ENCODE assay signal across 9 cellular contexts in the genomic region with DNA sequence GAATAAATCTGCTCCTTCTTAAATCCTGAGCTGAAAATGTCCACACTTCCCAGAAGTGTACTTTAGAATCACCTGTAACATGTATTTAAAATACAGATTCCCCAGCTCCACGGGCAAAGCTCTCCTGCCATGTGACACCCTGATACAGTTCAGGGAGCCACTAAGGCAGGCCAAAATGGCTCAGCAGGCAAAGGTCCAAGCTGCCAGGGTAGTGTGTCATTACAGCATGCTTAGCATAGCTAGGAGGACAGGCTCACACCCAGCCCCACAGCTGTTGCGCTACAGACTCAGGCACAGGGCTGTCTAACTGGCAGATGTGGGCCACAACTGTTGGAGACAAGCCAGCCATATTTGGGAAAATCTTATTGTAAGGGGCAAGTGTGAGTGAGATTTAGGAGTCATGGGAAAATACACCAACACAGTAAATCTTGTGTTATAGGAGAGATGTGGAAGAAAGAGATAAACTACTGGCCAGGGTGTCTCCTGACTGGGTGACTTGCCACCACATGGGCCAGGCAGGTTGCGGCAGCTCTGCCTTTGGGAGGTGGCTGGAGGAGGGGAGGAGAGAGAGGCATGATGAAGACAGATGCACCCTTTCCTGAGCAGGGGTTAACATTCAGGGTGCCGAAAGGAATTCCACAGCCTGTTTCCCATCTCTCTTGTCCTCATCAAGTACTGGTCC.
A peak's percentile ranks its signal among the peaks of the same experiment; 100 is the strongest.
DNase-seq lines count a peak whose midpoint lies in the region; ATAC-seq, FAIRE-seq and TF ChIP-seq lines count a peak whose summit lies in the region.
"Had no signal": no experiment of that assay in that cellular context is flagged by ENCODE, and none has a peak within 500 bp of the region (broad histone marks: within the 10 kb centered on the region; RNA-seq: fewer than 3 reads in every experiment).

No MANE protein-coding gene starts in this region.

- FAIRE-seq in small intestine (lab: Jason Lieb, UNC) = no peak

- H3K27ac Mint-ChIP-seq in H9 = peak overlapping the region in 2 of 3 experiments; percentile 11 to 91; a peak in 3 of 7 replicates
- no peak overlapping the region for H3K27ac Mint-ChIP-seq in activated naive CD4-positive, alpha-beta T cell treated with anti-CD3 and anti-CD28 coated beads, Interleukin-2, amount 10 ng/mL, durations not matched to agents 7 days and 5 days

- H3K36me3 Mint-ChIP-seq in H9 (ENCODE audit: insufficient read depth in 1 of 3, low read depth in 3 of 3) = peaks cover 0 to 8% (median 2%) of the 10 kb centered on the region in 3 experiments; a peak in 2 of 7 replicates
- H3K36me3 Mint-ChIP-seq in activated naive CD4-positive, alpha-beta T cell treated with anti-CD3 and anti-CD28 coated beads, Interleukin-2, amount 10 ng/mL, durations not matched to agents 7 days and 5 days = no peaks in the 10 kb centered on the region

- peaks cover 0 to 6% (median 0%) of the 10 kb centered on the region in 9 donors for H3K36me3 ChIP-seq in heart left ventricle
- no peaks in the 10 kb centered on the region for H3K36me3 ChIP-seq in small intestine (ENCODE audit: control insufficient read depth in 2 of 2, insufficient read depth in 2 of 2, low read length in 2 of 2)
- H3K36me3 ChIP-seq in A673 (ENCODE audit: insufficient read depth, low read length, poor library complexity, severe bottlenecking) = no peaks in the 10 kb centered on the region

- H3K9ac ChIP-seq in H9 (ENCODE audit: extremely low read depth, insufficient read length, low read length) = no peak overlapping the region

- H3K56ac ChIP-seq in H9 (ENCODE audit: insufficient read length, low read depth, low read length) = no peak overlapping the region

- no peak overlapping the region for H3K4ac ChIP-seq in H9 (ENCODE audit: low read depth, low read length)

- H3K79me2 ChIP-seq in H9 (ENCODE audit: insufficient read depth, low read length) = no peaks in the 10 kb centered on the region

- H3K4me1 ChIP-seq in H9 (ENCODE audit: insufficient read depth, low read length) (peaks cover 11% of the 10 kb centered on the region; the same call in 1 of the 2 replicates), heart left ventricle (peaks cover 0 to 21% (median 7%) of the 10 kb centered on the region in 12 donors), small intestine (ENCODE audit: control insufficient read depth in 2 of 2, insufficient read depth in 1 of 2, low read depth in 1 of 2, low read length in 1 of 2) (no peaks in the 10 kb centered on the region), A673 (ENCODE audit: insufficient read depth, low read length, poor library complexity, severe bottlenecking) (no peaks in the 10 kb centered on the region)

- no peak overlapping the region for H4K91ac ChIP-seq in H9 (ENCODE audit: insufficient read length, low read depth, low read length)

- no peak overlapping the region for H2BK12ac ChIP-seq in H9 (ENCODE audit: insufficient read length, low read depth, low read length)

- CTCF ChIA-PET in A673 (lab: Charles Lee) = no interaction called here
- CTCF ChIA-PET in activated naive CD4-positive, alpha-beta T cell treated with anti-CD3 and anti-CD28 coated beads, Interleukin-2, amount 10 ng/mL, durations not matched to agents 7 days and 5 days (lab: Charles Lee) = interaction anchor here (0.6 kb wide), 1 partner anchor 219 kb away, joined by 3 read pairs; no protein-coding TSS in a partner anchor

- H3K4me1 Mint-ChIP-seq in H9 = peaks cover 21 to 24% of the 10 kb centered on the region in 2 experiments
- no peaks in the 10 kb centered on the region for H3K4me1 Mint-ChIP-seq in activated naive CD4-positive, alpha-beta T cell treated with anti-CD3 and anti-CD28 coated beads, Interleukin-2, amount 10 ng/mL, durations not matched to agents 7 days and 5 days

- H3K4me3 ChIP-seq in heart left ventricle (no peak overlapping the region), small intestine (ENCODE audit: low read depth in 1 of 2, low read length in 2 of 2) (no peak overlapping the region), A673 (ENCODE audit: low read depth, low read length, poor library complexity, severe bottlenecking) (no peak overlapping the region)

- H3K4me2 ChIP-seq in H9 (ENCODE audit: insufficient read depth, insufficient read length, low read length) = no peak overlapping the region

- no peak overlapping the region for H2BK5ac ChIP-seq in H9 (ENCODE audit: insufficient read length, low read length)

- no peak overlapping the region for H2AK5ac ChIP-seq in H9 (ENCODE audit: insufficient read length, low read length)

- no peak overlapping the region for H2BK120ac ChIP-seq in H9 (ENCODE audit: low read depth, low read length, poor library complexity, severe bottlenecking)

- H3K14ac ChIP-seq in H9 (ENCODE audit: insufficient read depth, low read length) = no peak overlapping the region

- H3K4me3 Mint-ChIP-seq in H9 = no peak overlapping the region
- no peak overlapping the region for H3K4me3 Mint-ChIP-seq in activated naive CD4-positive, alpha-beta T cell treated with anti-CD3 and anti-CD28 coated beads, Interleukin-2, amount 10 ng/mL, durations not matched to agents 7 days and 5 days

- H3K9me3 ChIP-seq in H9 (ENCODE audit: control insufficient read depth, low read depth, low read length) = no peaks in the 10 kb centered on the region
- no peaks in the 10 kb centered on the region for H3K9me3 ChIP-seq in heart left ventricle
- H3K9me3 ChIP-seq in small intestine (ENCODE audit: control insufficient read depth, low read depth) = no peaks in the 10 kb centered on the region
- H3K9me3 ChIP-seq in A673 (ENCODE audit: low read depth, low read length, poor library complexity, severe bottlenecking) = no peaks in the 10 kb centered on the region

- no peaks in the 10 kb centered on the region for H4K20me1 ChIP-seq in H9 (ENCODE audit: control insufficient read depth, insufficient read depth, insufficient read length)

- H3T11ph ChIP-seq in H9 (ENCODE audit: low read length) = no peak overlapping the region

- H4K8ac ChIP-seq in H9 (replicated peaks; ENCODE audit: insufficient read length, low read depth, low read length) = no peak overlapping the region

- no peaks in the 10 kb centered on the region for H3K79me1 ChIP-seq in H9 (ENCODE audit: insufficient read depth, low read depth, low read length, poor library complexity, severe bottlenecking)

- no peak overlapping the region for H3K23ac ChIP-seq in H9 (ENCODE audit: insufficient read length, low read depth, low read length)

- POLR2A ChIA-PET in A673 (lab: Charles Lee; ENCODE audit: low non-redundant PET) = no interaction called here

- WGBS in H9 (ENCODE audit: extremely low coverage, insufficient read length, low lambda C conversion rate) = no CpG with 5 or more reads among the region's 4 CpGs
- 56 to 66% (median 57%) methylated on average over 4 of the region's 4 CpGs for WGBS in heart left ventricle, 4 donors
- 78 to 81% (median 78%) methylated on average over 4 of the region's 4 CpGs for WGBS in small intestine, 3 donors

- H2BK15ac ChIP-seq in H9 (ENCODE audit: low read depth, low read length) = no peak overlapping the region

- H3K27ac ChIP-seq in H9 (ENCODE audit: insufficient read length, low read depth, low read length) = no peak overlapping the region
- peak overlapping the region in 1 of 12 donors; percentile 28 for H3K27ac ChIP-seq in heart left ventricle
- peak overlapping the region in 1 of 2 donors; percentile 9 for H3K27ac ChIP-seq in small intestine (ENCODE audit: low read depth in 1 of 2, low read length in 1 of 2)
- no peak overlapping the region for H3K27ac ChIP-seq in A673 (ENCODE audit: low read depth, low read length, poor library complexity, severe bottlenecking)

- no peaks in the 10 kb centered on the region for H3K23me2 ChIP-seq in H9 (ENCODE audit: insufficient read length, low read depth, low read length, poor library complexity, severe bottlenecking)

- no peak for TF ChIP-seq POLR2A in heart left ventricle (IDR thresholded peaks at IDR 0.05)

- H2AFZ ChIP-seq in H9 (ENCODE audit: low read length) = no peak overlapping the region

- DNase-seq in H9 (peak; percentile 43), T1000 (lab: John Stamatoyannopoulos, UW) (peak; percentile 3), heart left ventricle (peak; percentile 59 to 86 (median 77)), small intestine (peak; percentile 70), AML-193 (lab: John Stamatoyannopoulos, UW) (no peak), A673 (ENCODE audit: low spot score) (no peak)
- DNase-seq in activated naive CD4-positive, alpha-beta T cell treated with anti-CD3 and anti-CD28 coated beads, Interleukin-2, amount 10 ng/mL, durations not matched to agents 7 days and 5 days = no peak
- DNase-seq: NCI-H1930 had no signal

- intact Hi-C loops in heart left ventricle (cut with DNase I) (loop anchor here in 2 of 10 donors (5.0 to 10.0 kb wide), 2 partner anchors 70 to 72 kb away; a partner anchor contains a TSS), A673 (cut with micrococcal nuclease; ENCODE audit: unreplicated experiment) (no loop called here)

- H3K18ac ChIP-seq in H9 (ENCODE audit: insufficient read length, low read depth, low read length) = no peak overlapping the region

- no peak overlapping the region for H2BK20ac ChIP-seq in H9 (ENCODE audit: low read depth, low read length, poor library complexity, severe bottlenecking)

- BruUV-seq in A673 (replicated peaks; lab: Mats Ljungman, UMichigan) = no TSS peak

- ATAC-seq in heart left ventricle (peak; percentile 89 to 97 (median 95)), HG03571 (IDR thresholded peaks at IDR 0.05; ENCODE audit: unreplicated experiment) (no peak)

- no peaks in the 10 kb centered on the region for H3K9me3 Mint-ChIP-seq in H9
- no peaks in the 10 kb centered on the region for H3K9me3 Mint-ChIP-seq in activated naive CD4-positive, alpha-beta T cell treated with anti-CD3 and anti-CD28 coated beads, Interleukin-2, amount 10 ng/mL, durations not matched to agents 7 days and 5 days

- TF ChIP-seq CTCF in H9 (conservative IDR thresholded peaks at IDR 0.05) = no peak
- TF ChIP-seq CTCF in heart left ventricle (IDR thresholded peaks at IDR 0.05) = no peak
- no peak for TF ChIP-seq CTCF in A673 (conservative IDR thresholded peaks at IDR 0.05; ENCODE audit: low read depth, low read length)

- H3K27me3 ChIP-seq in H9 (ENCODE audit: insufficient read depth, low read length) = no peaks in the 10 kb centered on the region
- H3K27me3 ChIP-seq in heart left ventricle = no peaks in the 10 kb centered on the region
- no peaks in the 10 kb centered on the region for H3K27me3 ChIP-seq in small intestine (ENCODE audit: control insufficient read depth in 2 of 2, insufficient read depth in 2 of 2, low read length in 2 of 2)
- H3K27me3 ChIP-seq in A673 (replicated peaks; ENCODE audit: insufficient read depth, low read depth, low read length, poor library complexity) = no peaks in the 10 kb centered on the region

- H3K27me3 Mint-ChIP-seq in H9 (ENCODE audit: low read depth) = no peaks in the 10 kb centered on the region; the same call in 1 of the 2 replicates
- H3K27me3 Mint-ChIP-seq in activated naive CD4-positive, alpha-beta T cell treated with anti-CD3 and anti-CD28 coated beads, Interleukin-2, amount 10 ng/mL, durations not matched to agents 7 days and 5 days = no peaks in the 10 kb centered on the region

- H4K5ac ChIP-seq in H9 (ENCODE audit: insufficient read length, low read depth, low read length) = no peak overlapping the region

Comparison
In these comparisons a context has a peak if more than half of its experiments do, and no peak if none do; other contexts are left out.
1. DNase-seq: peak in H9 (single experiment), T1000 (single experiment), heart left ventricle (5 of 5) and small intestine (single experiment); none in AML-193 (0 of 2), A673 (single experiment) and activated naive CD4-positive, alpha-beta T cell treated with anti-CD3 and anti-CD28 coated beads, Interleukin-2, amount 10 ng/mL, durations not matched to agents 7 days and 5 days (single experiment).